In the genomic region with DNA sequence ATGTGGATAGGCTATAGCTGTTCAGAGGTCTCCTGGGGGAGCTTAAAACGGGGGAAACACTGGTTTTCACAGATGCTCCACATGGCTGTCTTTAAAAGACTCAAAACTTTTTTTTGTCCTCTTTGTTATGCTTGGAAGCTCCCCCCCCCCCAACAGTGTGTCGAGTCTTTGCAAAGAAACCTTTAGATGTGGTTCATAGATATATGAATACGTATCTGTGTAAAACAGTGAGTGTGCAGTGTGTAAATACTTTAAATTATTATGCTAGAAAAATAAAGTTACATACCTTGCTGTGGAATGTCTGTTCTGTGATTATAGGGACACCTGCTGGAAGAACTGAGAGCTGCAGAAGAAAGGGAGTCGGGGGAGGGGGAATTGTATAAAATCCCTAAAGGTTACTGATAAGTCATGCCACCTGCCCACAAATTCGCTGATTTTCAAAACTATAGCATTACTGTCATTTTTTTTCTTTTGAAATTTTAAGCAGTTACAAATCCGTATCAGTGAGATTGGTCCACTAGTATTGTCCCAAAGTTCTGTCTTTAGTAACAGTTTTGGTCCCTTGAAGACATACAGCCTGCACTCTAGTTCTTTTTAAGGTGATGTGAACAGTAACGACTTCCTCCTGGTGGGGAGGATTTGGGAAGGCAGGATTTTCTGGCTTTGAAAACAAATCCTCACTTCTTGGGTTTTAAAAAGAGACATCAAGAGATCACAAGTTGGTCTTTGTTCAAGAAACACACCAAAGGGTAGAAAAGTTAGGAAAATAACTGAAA, we compare ENCODE assay signal across 8 cellular contexts. TPM values are rescaled to one million over a fixed set of nuclear protein-coding genes. Genes with fewer than 3 reads are reported as not detected.
DNase-seq lines count a peak whose midpoint lies in the region; ATAC-seq and TF ChIP-seq lines count a peak whose summit lies in the region.

No MANE protein-coding gene starts in this region.

- no peak overlapping the region for H2AK5ac ChIP-seq in neuronal stem cell (ENCODE audit: low read depth, low read length)

- H3K4me2 ChIP-seq in neuronal stem cell (ENCODE audit: insufficient read depth, low read length, poor library complexity, severe bottlenecking): no peak overlapping the region

- H3K27ac ChIP-seq in esophagus squamous epithelium: no peak overlapping the region
- no peak overlapping the region for H3K27ac ChIP-seq in neuronal stem cell (replicated peaks; ENCODE audit: low read length)

- peaks cover 4 to 23% (median 5%) of the 10 kb centered on the region in 3 donors for H3K4me1 ChIP-seq in esophagus squamous epithelium
- peaks cover 2 to 3% of the 10 kb centered on the region in 2 donors for H3K4me1 ChIP-seq in neuronal stem cell (ENCODE audit: control insufficient read depth in 2 of 2, insufficient read depth in 1 of 2, low read depth in 1 of 2, low read length in 2 of 2)

- H2BK5ac ChIP-seq in neuronal stem cell (ENCODE audit: low read length): no peak overlapping the region

- H2BK15ac ChIP-seq in neuronal stem cell (ENCODE audit: low read length): no peak overlapping the region

- H3K9me3 Mint-ChIP-seq in activated CD4-positive, alpha-beta memory T cell treated with anti-CD3 and anti-CD28 coated beads, Interleukin-2, amount 10 ng/mL, durations not matched to agents 7 days and 5 days: no peaks in the 10 kb centered on the region

- H3K9me3 ChIP-seq in esophagus squamous epithelium: no peaks in the 10 kb centered on the region
- H3K9me3 ChIP-seq in neuronal stem cell (replicated peaks in 1 of 2; ENCODE audit: control insufficient read depth in 2 of 2, insufficient read depth in 1 of 2, low read depth in 1 of 2, low read length in 2 of 2): peaks cover 6 to 7% of the 10 kb centered on the region in 2 donors

- no peak overlapping the region for H4K8ac ChIP-seq in neuronal stem cell (ENCODE audit: low read depth, low read length)

- no peak overlapping the region for H3K4ac ChIP-seq in neuronal stem cell (ENCODE audit: low read length)

- TF ChIP-seq CTCF in GM12872 (IDR thresholded peaks at IDR 0.05; ENCODE audit: insufficient read depth, low read depth, low read length): peak; percentile 69
- peak; percentile 58 to 82 (median 73) for TF ChIP-seq CTCF in esophagus squamous epithelium (IDR thresholded peaks at IDR 0.05)

- peak; percentile 88 for ATAC-seq in HG02678 (IDR thresholded peaks at IDR 0.05; ENCODE audit: unreplicated experiment)

- H2BK120ac ChIP-seq in neuronal stem cell (ENCODE audit: low read depth, low read length): no peak overlapping the region

- H3K27ac Mint-ChIP-seq in activated CD4-positive, alpha-beta memory T cell treated with anti-CD3 and anti-CD28 coated beads, Interleukin-2, amount 10 ng/mL, durations not matched to agents 7 days and 5 days: no peak overlapping the region

- TF ChIP-seq POLR2A in esophagus squamous epithelium (IDR thresholded peaks at IDR 0.05): no peak

- H3K36me3 ChIP-seq in esophagus squamous epithelium: peaks cover 0 to 24% (median 3%) of the 10 kb centered on the region in 3 donors
- peaks cover 10 to 45% of the 10 kb centered on the region in 2 donors for H3K36me3 ChIP-seq in neuronal stem cell (replicated peaks in 1 of 2; ENCODE audit: control insufficient read depth in 2 of 2, insufficient read depth in 2 of 2, low read length in 2 of 2)

- no peaks in the 10 kb centered on the region for H3K4me1 Mint-ChIP-seq in activated CD4-positive, alpha-beta memory T cell treated with anti-CD3 and anti-CD28 coated beads, Interleukin-2, amount 10 ng/mL, durations not matched to agents 7 days and 5 days

- intact Hi-C loops in esophagus squamous epithelium (cut with DNase I): no loop called here

- no peak overlapping the region for H3K14ac ChIP-seq in neuronal stem cell (ENCODE audit: low read length)

- no peak overlapping the region for H2BK12ac ChIP-seq in neuronal stem cell (ENCODE audit: low read length)

- H3K27me3 ChIP-seq in esophagus squamous epithelium (no peaks in the 10 kb centered on the region), neuronal stem cell (ENCODE audit: control insufficient read depth in 3 of 3, insufficient read depth in 3 of 3, low read depth in 1 of 3, low read length in 3 of 3) (no peaks in the 10 kb centered on the region)

- no peak overlapping the region for H3K4me3 Mint-ChIP-seq in activated CD4-positive, alpha-beta memory T cell treated with anti-CD3 and anti-CD28 coated beads, Interleukin-2, amount 10 ng/mL, durations not matched to agents 7 days and 5 days

- H2AFZ ChIP-seq in neuronal stem cell (ENCODE audit: low read length): no peak overlapping the region

- peaks cover 2% of the 10 kb centered on the region for H3K79me1 ChIP-seq in neuronal stem cell (ENCODE audit: low read depth, low read length)

- H3K23ac ChIP-seq in neuronal stem cell (ENCODE audit: low read depth, low read length, poor library complexity): no peak overlapping the region

- DNase-seq in AG08396 (ENCODE audit: low spot score) (peak; percentile 57), NCI-H1092 treated with DMSO at 0.1 percent for 48 hours (lab: John Stamatoyannopoulos, UW) (peak; percentile 4), esophagus squamous epithelium (lab: John Stamatoyannopoulos, UW) (no peak), neuronal stem cell (ENCODE audit: low spot score) (peak; percentile 63), NCI-H524 treated with DMSO at 0.1 percent for 48 hours (lab: John Stamatoyannopoulos, UW) (no peak)
- peak; percentile 37 for DNase-seq in activated CD4-positive, alpha-beta memory T cell treated with anti-CD3 and anti-CD28 coated beads, Interleukin-2, amount 10 ng/mL, durations not matched to agents 7 days and 5 days

- no peak overlapping the region for H3K18ac ChIP-seq in neuronal stem cell (ENCODE audit: low read length)

- H3K36me3 Mint-ChIP-seq in activated CD4-positive, alpha-beta memory T cell treated with anti-CD3 and anti-CD28 coated beads, Interleukin-2, amount 10 ng/mL, durations not matched to agents 7 days and 5 days (ENCODE audit: low read depth): no peaks in the 10 kb centered on the region

- WGBS in esophagus squamous epithelium, 2 donors: 7 to 8% methylated on average over 7 of the region's 7 CpGs
- WGBS in neuronal stem cell (ENCODE audit: extremely low coverage in 2 of 2, insufficient read length in 2 of 2, insufficient replicate concordance in 1 of 2), 2 donors: no CpG with 5 or more reads among the region's 7 CpGs

- H3K27me3 Mint-ChIP-seq in activated CD4-positive, alpha-beta memory T cell treated with anti-CD3 and anti-CD28 coated beads, Interleukin-2, amount 10 ng/mL, durations not matched to agents 7 days and 5 days: no peaks in the 10 kb centered on the region

- CTCF ChIA-PET in activated CD4-positive, alpha-beta memory T cell treated with anti-CD3 and anti-CD28 coated beads, Interleukin-2, amount 10 ng/mL, durations not matched to agents 7 days and 5 days (lab: Charles Lee): interaction anchor here (0.6 to 4.2 kb wide), 15 partner anchors 8 to 236 kb away, joined by 3 to 29 read pairs (median 3); no protein-coding TSS in a partner anchor

- H3K9ac ChIP-seq in neuronal stem cell (ENCODE audit: low read depth, low read length, poor library complexity): no peak overlapping the region

- POLR2A ChIA-PET in activated CD4-positive, alpha-beta memory T cell treated with anti-CD3 and anti-CD28 coated beads, Interleukin-2, amount 10 ng/mL, durations not matched to agents 7 days and 5 days (lab: Charles Lee): no interaction called here

- no peak overlapping the region for H4K91ac ChIP-seq in neuronal stem cell (ENCODE audit: low read depth, low read length, poor library complexity)

- H3K4me3 ChIP-seq in esophagus squamous epithelium: no peak overlapping the region
- no peak overlapping the region for H3K4me3 ChIP-seq in neuronal stem cell (ENCODE audit: low read length in 2 of 2)

RNA-seq across cellular contexts. Expression of a gene that starts 22.9 kb away (rescaled TPM):
- under 1 TPM; 0.60 to 0.65 TPM for total RNA-seq in activated CD4-positive, alpha-beta memory T cell treated with anti-CD3 and anti-CD28 coated beads, Interleukin-2, amount 10 ng/mL, durations not matched to agents 7 days and 5 days
- 10 to 100 TPM; 13.0 to 31.7 (median 14.2) TPM for total RNA-seq in esophagus squamous epithelium
- polyA plus RNA-seq in neuronal stem cell (2013, experiment 1 of 2): 23.7 TPM
- polyA plus RNA-seq in neuronal stem cell (2013, experiment 2 of 2): 23.3 TPM

Comparison
In these comparisons a context has a peak if more than half of its experiments do, and no peak if none do; other contexts are left out.
1. DNase-seq: peak in AG08396 (single experiment), NCI-H1092 treated with DMSO at 0.1 percent for 48 hours (single experiment), activated CD4-positive, alpha-beta memory T cell treated with anti-CD3 and anti-CD28 coated beads, Interleukin-2, amount 10 ng/mL, durations not matched to agents 7 days and 5 days (single experiment) and neuronal stem cell (single experiment); none in esophagus squamous epithelium (single experiment) and NCI-H524 treated with DMSO at 0.1 percent for 48 hours (single experiment).
2. RNA of a gene that starts 22.9 kb away (total RNA-seq): 13.0 to 31.7 TPM in esophagus squamous epithelium; 0.60 to 0.65 TPM in activated CD4-positive, alpha-beta memory T cell treated with anti-CD3 and anti-CD28 coated beads, Interleukin-2, amount 10 ng/mL, durations not matched to agents 7 days and 5 days; every median in the first group is over 4 times any median in the second.